ENCODE assay signal across 11 cellular contexts in the genomic region with DNA sequence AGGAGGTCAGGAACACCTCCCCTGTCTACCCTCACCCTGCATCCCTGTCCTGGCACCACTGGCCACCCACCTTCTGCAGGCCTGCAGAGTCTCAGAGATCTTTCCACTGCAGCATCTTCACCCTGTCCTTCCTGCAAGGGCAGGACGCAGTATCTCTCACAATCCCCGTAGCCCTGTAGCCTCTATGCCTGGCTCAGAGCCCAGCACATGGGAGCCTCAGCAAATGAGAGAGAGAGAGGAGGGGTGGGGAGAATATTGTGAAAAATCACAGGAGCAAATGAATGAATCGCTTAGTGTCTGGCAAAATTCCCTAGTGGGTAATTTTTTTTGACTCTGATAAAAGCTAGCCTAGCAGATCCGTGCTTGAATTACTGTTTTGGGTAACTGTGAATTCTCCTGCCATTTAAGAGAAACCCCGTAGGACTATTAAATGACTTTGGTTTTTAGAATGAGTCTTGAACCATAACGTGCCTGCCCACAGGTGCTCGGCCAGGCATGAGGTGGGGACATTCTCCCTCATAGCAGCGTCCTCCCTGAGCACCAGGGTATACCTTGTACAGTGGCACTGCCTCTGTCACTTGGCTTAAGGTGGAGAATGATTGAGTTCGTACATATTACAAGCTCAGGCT.
DNase-seq lines count a peak whose midpoint lies in the region; ATAC-seq and TF ChIP-seq lines count a peak whose summit lies in the region.
"Had no signal": no experiment of that assay in that cellular context is flagged by ENCODE, and none has a peak within 500 bp of the region (broad histone marks: within the 10 kb centered on the region; RNA-seq: fewer than 3 reads in every experiment).

No MANE protein-coding gene starts in this region.

- peak; percentile 5 for DNase-seq in GM04503 (ENCODE audit: low read depth)
- peak; percentile 54 for DNase-seq in SK-MEL-5 (ENCODE audit: low read depth, low spot score)
- peak; percentile 13 for DNase-seq in fibroblast of the conjunctiva (ENCODE audit: low read depth)
- peak; percentile 86 for DNase-seq in osteoblast (ENCODE audit: insufficient read length, low spot score, missing footprints)
- no peak for DNase-seq in PC-3
- no peak for DNase-seq in NK-92 treated with Interleukin-12 subunit alpha and Interleukin-12 subunit beta, amount 100 ng/mL, for 24 hours (lab: John Stamatoyannopoulos, UW)
- DNase-seq in GM20000 (ENCODE audit: low spot score) = no peak
- DNase-seq: naive B cell, T-helper 2 cell had no signal

- no peak overlapping the region for H3K4me3 ChIP-seq in osteoblast (ENCODE audit: insufficient read depth, low read length)
- no peak overlapping the region for H3K4me3 ChIP-seq in PC-3 (ENCODE audit: low read length)
- H3K4me3 ChIP-seq: tibial nerve had no signal

- no peak overlapping the region for H3K27ac ChIP-seq in osteoblast (ENCODE audit: low read depth, low read length)
- no peak overlapping the region for H3K27ac ChIP-seq in PC-3 (ENCODE audit: low read length)
- H3K27ac ChIP-seq: tibial nerve had no signal

- H3K9ac ChIP-seq in PC-3 (ENCODE audit: low read length) = no peak overlapping the region

- CTCF ChIA-PET in PC-3 (lab: Charles Lee) = no interaction called here

- H3K9me3 ChIP-seq in osteoblast (ENCODE audit: low read depth, low read length) (no peaks in the 10 kb centered on the region), PC-3 (ENCODE audit: low read length) (no peaks in the 10 kb centered on the region)
- H3K9me3 ChIP-seq: tibial nerve had no signal

- no peak for TF ChIP-seq CTCF in osteoblast (IDR thresholded peaks at IDR 0.05; ENCODE audit: extremely low read depth, low read depth, low read length)
- TF ChIP-seq CTCF in PC-3 (conservative IDR thresholded peaks at IDR 0.05; ENCODE audit: low read depth, low read length) = no peak
- TF ChIP-seq CTCF in GM20000 (IDR thresholded peaks at IDR 0.05; ENCODE audit: extremely low read depth, missing control alignments) = no peak

- intact Hi-C loops in PC-3 (cut with micrococcal nuclease) = no loop called here

- H3K4me2 ChIP-seq in osteoblast (ENCODE audit: insufficient read depth, low read length) (no peak overlapping the region), PC-3 (ENCODE audit: low read length) (no peak overlapping the region)

- POLR2A ChIA-PET in PC-3 (lab: Charles Lee; ENCODE audit: unreplicated experiment) = no interaction called here

- H4K20me1 ChIP-seq in osteoblast (ENCODE audit: insufficient read depth, low read length) (peaks cover 3% of the 10 kb centered on the region), PC-3 (ENCODE audit: low read length) (no peaks in the 10 kb centered on the region)

- in situ Hi-C loops in SK-MEL-5 (cut with HindIII; ENCODE audit: low pct_unique_long_range_greater_than_20kb, low sequenced_read_pairs) = no loop called here

- H3K79me2 ChIP-seq in osteoblast (ENCODE audit: insufficient read depth, low read length) (no peaks in the 10 kb centered on the region), PC-3 (ENCODE audit: low read length) (no peaks in the 10 kb centered on the region)

- H3K36me3 ChIP-seq in osteoblast (ENCODE audit: insufficient read depth, low read length) = no peaks in the 10 kb centered on the region
- H3K36me3 ChIP-seq in PC-3 (ENCODE audit: low read depth, low read length) = no peaks in the 10 kb centered on the region

- BruUV-seq in PC-3 (replicated peaks; lab: Mats Ljungman, UMichigan) = no TSS peak

- H3K4me1 ChIP-seq in osteoblast (ENCODE audit: insufficient read depth, low read length) = no peaks in the 10 kb centered on the region
- H3K4me1 ChIP-seq in PC-3 (ENCODE audit: insufficient read depth, low read length) = no peaks in the 10 kb centered on the region

- H2AFZ ChIP-seq in osteoblast (ENCODE audit: low read length) (no peak overlapping the region), PC-3 (ENCODE audit: low read length) (no peak overlapping the region)

- no peaks in the 10 kb centered on the region for H3K27me3 ChIP-seq in osteoblast (ENCODE audit: insufficient read depth, low read length)
- H3K27me3 ChIP-seq in PC-3 (ENCODE audit: low read length) = no peaks in the 10 kb centered on the region
- H3K27me3 ChIP-seq: tibial nerve had no signal

- no peak for ATAC-seq in HG03442 (IDR thresholded peaks at IDR 0.05; ENCODE audit: unreplicated experiment)
- no peak for ATAC-seq in PC-3

- no peaks in the 10 kb centered on the region for H3K9me2 ChIP-seq in PC-3 (replicated peaks; ENCODE audit: low read length)

- H3F3A ChIP-seq in PC-3 (ENCODE audit: low read length, unreplicated experiment) = no peaks in the 10 kb centered on the region

Comparison
In these comparisons a context has a peak if more than half of its experiments do, and no peak if none do; other contexts are left out.
1. DNase-seq: peak in GM04503 (single experiment), SK-MEL-5 (single experiment), fibroblast of the conjunctiva (single experiment) and osteoblast (single experiment); none in PC-3 (single experiment), NK-92 treated with Interleukin-12 subunit alpha and Interleukin-12 subunit beta, amount 100 ng/mL, for 24 hours (single experiment) and GM20000 (single experiment).